ENCODE assay signal across 8 cellular contexts in genomic region chr1:40372658-40373322, GRCh38. TPM values are rescaled to one million over a fixed set of nuclear protein-coding genes. Genes with fewer than 3 reads are reported as not detected.
DNase-seq lines count a peak whose midpoint lies in the region; ATAC-seq and TF ChIP-seq lines count a peak whose summit lies in the region.

No MANE protein-coding gene starts in this region.

- TF ChIP-seq CTCF in RWPE2 (IDR thresholded peaks at IDR 0.05; ENCODE audit: poor library complexity, severe bottlenecking) (no peak), fibroblast of villous mesenchyme (IDR thresholded peaks at IDR 0.05; ENCODE audit: insufficient read depth, low read depth, low read length) (no peak)

- H3K9ac ChIP-seq in stomach smooth muscle (ENCODE audit: low read length in 2 of 2) = no peak overlapping the region

- H3K4me1 ChIP-seq in RWPE2 (ENCODE audit: insufficient read depth, poor library complexity, severe bottlenecking) (peaks cover 23% of the 10 kb centered on the region), stomach smooth muscle (ENCODE audit: control insufficient read depth, insufficient read depth, low read length) (peaks cover 7% of the 10 kb centered on the region)

- H3K36me3 Mint-ChIP-seq in activated CD8-positive, alpha-beta memory T cell treated with anti-CD3 and anti-CD28 coated beads, Interleukin-2, amount 10 ng/mL, durations not matched to agents 7 days and 5 days = peaks cover 24% of the 10 kb centered on the region

- H3K36me3 ChIP-seq in RWPE2 (ENCODE audit: low read depth) = 0 out of 2 replicates have a peak, but pooled peaks cover 4% of the 10 kb centered on the region
- no peaks in the 10 kb centered on the region for H3K36me3 ChIP-seq in stomach smooth muscle (ENCODE audit: control insufficient read depth in 2 of 2, insufficient read depth in 2 of 2, low read length in 2 of 2)

- H3K27me3 Mint-ChIP-seq in activated CD8-positive, alpha-beta memory T cell treated with anti-CD3 and anti-CD28 coated beads, Interleukin-2, amount 10 ng/mL, durations not matched to agents 7 days and 5 days = no peaks in the 10 kb centered on the region

- H3K27ac Mint-ChIP-seq in activated CD8-positive, alpha-beta memory T cell treated with anti-CD3 and anti-CD28 coated beads, Interleukin-2, amount 10 ng/mL, durations not matched to agents 7 days and 5 days = peak overlapping the region; percentile 84

- H3K9me3 Mint-ChIP-seq in activated CD8-positive, alpha-beta memory T cell treated with anti-CD3 and anti-CD28 coated beads, Interleukin-2, amount 10 ng/mL, durations not matched to agents 7 days and 5 days (ENCODE audit: low read depth) = no peaks in the 10 kb centered on the region

- H3K4me3 ChIP-seq in RWPE2 (ENCODE audit: severe bottlenecking) (peak overlapping the region; percentile 87), fibroblast of villous mesenchyme (ENCODE audit: low read depth, low read length) (peak overlapping the region; percentile 32), stomach smooth muscle (ENCODE audit: low read length in 2 of 2) (peak overlapping the region; percentile 38 to 92)

- H3K27ac ChIP-seq in RWPE2 (ENCODE audit: poor library complexity, severe bottlenecking) (no peak overlapping the region), stomach smooth muscle (ENCODE audit: low read length) (no peak overlapping the region)

- H3K9me3 ChIP-seq in RWPE2 (ENCODE audit: severe bottlenecking) (peaks cover 2% of the 10 kb centered on the region), stomach smooth muscle (ENCODE audit: control insufficient read depth in 2 of 2, low read length in 2 of 2) (no peaks in the 10 kb centered on the region)

- no peak for DNase-seq in activated CD8-positive, alpha-beta memory T cell treated with anti-CD3 and anti-CD28 coated beads, Interleukin-2, amount 10 ng/mL, durations not matched to agents 7 days and 5 days
- DNase-seq in activated CD8-positive, alpha-beta memory T cell treated with anti-CD3 and anti-CD28 coated beads for 24 hours = no peak
- no peak for DNase-seq in RWPE2 (ENCODE audit: low spot score)
- DNase-seq in fibroblast of villous mesenchyme (ENCODE audit: low read depth) = no peak
- no peak for DNase-seq in kidney glomerular epithelial cell (lab: John Stamatoyannopoulos, UW)

- H3K27me3 ChIP-seq in RWPE2 (ENCODE audit: insufficient read depth, poor library complexity, severe bottlenecking) (no peaks in the 10 kb centered on the region), stomach smooth muscle (ENCODE audit: control insufficient read depth in 1 of 2, insufficient read depth in 2 of 2, low read length in 2 of 2) (no peaks in the 10 kb centered on the region)

- CTCF ChIA-PET in activated CD8-positive, alpha-beta memory T cell treated with anti-CD3 and anti-CD28 coated beads, Interleukin-2, amount 10 ng/mL, durations not matched to agents 7 days and 5 days (lab: Charles Lee) = interaction anchor here (0.8 to 4.8 kb wide), 12 partner anchors 9 to 288 kb away, joined by 3 to 40 read pairs (median 4); partner anchors contain the start of gene COL9A2

- H3K4me1 Mint-ChIP-seq in activated CD8-positive, alpha-beta memory T cell treated with anti-CD3 and anti-CD28 coated beads, Interleukin-2, amount 10 ng/mL, durations not matched to agents 7 days and 5 days = peaks cover 35% of the 10 kb centered on the region

- no peak for ATAC-seq in activated CD8-positive, alpha-beta memory T cell treated with anti-CD3 and anti-CD28 coated beads, Interleukin-2, amount 10 ng/mL, durations not matched to agents 7 days and 5 days
- ATAC-seq in RWPE2 (ENCODE audit: low read depth) (no peak), GM18907 (IDR thresholded peaks at IDR 0.05; ENCODE audit: unreplicated experiment) (no peak), HG03439 (IDR thresholded peaks at IDR 0.05; ENCODE audit: unreplicated experiment) (no peak)

- peak overlapping the region; percentile 78 for H3K4me3 Mint-ChIP-seq in activated CD8-positive, alpha-beta memory T cell treated with anti-CD3 and anti-CD28 coated beads, Interleukin-2, amount 10 ng/mL, durations not matched to agents 7 days and 5 days

RNA-seq across cellular contexts. Expression of gene SMAP2, which starts 0.7 kb away (rescaled TPM):
- 100 to 1,000 TPM; 116 to 145 TPM for total RNA-seq in activated CD8-positive, alpha-beta memory T cell treated with anti-CD3 and anti-CD28 coated beads, Interleukin-2, amount 10 ng/mL, durations not matched to agents 7 days and 5 days
- 15.8 and 19.4 TPM in 2 replicates for total RNA-seq in fibroblast of villous mesenchyme

RNA-seq across cellular contexts. Expression of gene COL9A2, which starts 55.7 kb away (rescaled TPM):
- 10 to 100 TPM in 1 of 2 experiments, 1 to 10 TPM in 1; 8.3 to 12.4 TPM for total RNA-seq in activated CD8-positive, alpha-beta memory T cell treated with anti-CD3 and anti-CD28 coated beads, Interleukin-2, amount 10 ng/mL, durations not matched to agents 7 days and 5 days
- total RNA-seq in fibroblast of villous mesenchyme = 0.86 and 1.3 TPM in 2 replicates

Comparison
In these comparisons a context has a peak if more than half of its experiments do, and no peak if none do; other contexts are left out.
1. H3K4me3 ChIP-seq: peak in every context shown above with its lines; median percentile 87 in RWPE2; 65 in stomach smooth muscle; 32 in fibroblast of villous mesenchyme.